Comparison of ENCODE assay signal across 1 cellular context in genomic region chr2:24021122-24021998, GRCh38.
TF ChIP-seq lines count a peak whose summit lies in the region.

No MANE protein-coding gene starts in this region.

TF ChIP-seq in GM12878, 131 proteins besides CTCF, POLR2A, EP300 and RAD21:
- TF ChIP-seq ZZZ3 (IDR thresholded peaks at IDR 0.05; ENCODE audit: control insufficient read depth, insufficient read length, low read depth), result no peak
- TF ChIP-seq, protein P1, sequence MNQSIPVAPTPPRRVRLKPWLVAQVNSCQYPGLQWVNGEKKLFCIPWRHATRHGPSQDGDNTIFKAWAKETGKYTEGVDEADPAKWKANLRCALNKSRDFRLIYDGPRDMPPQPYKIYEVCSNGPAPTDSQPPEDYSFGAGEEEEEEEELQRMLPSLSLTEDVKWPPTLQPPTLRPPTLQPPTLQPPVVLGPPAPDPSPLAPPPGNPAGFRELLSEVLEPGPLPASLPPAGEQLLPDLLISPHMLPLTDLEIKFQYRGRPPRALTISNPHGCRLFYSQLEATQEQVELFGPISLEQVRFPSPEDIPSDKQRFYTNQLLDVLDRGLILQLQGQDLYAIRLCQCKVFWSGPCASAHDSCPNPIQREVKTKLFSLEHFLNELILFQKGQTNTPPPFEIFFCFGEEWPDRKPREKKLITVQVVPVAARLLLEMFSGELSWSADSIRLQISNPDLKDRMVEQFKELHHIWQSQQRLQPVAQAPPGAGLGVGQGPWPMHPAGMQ (IDR thresholded peaks at IDR 0.05; ENCODE audit: borderline replicate concordance), result no peak
- TF ChIP-seq KAT2A (conservative IDR thresholded peaks at IDR 0.05; ENCODE audit: control insufficient read depth, low read depth, low read length), result no peak
- TF ChIP-seq PAX5 (IDR thresholded peaks at IDR 0.05; ENCODE audit: borderline replicate concordance, low read depth, low read length), result no peak
- TF ChIP-seq, protein P2, sequence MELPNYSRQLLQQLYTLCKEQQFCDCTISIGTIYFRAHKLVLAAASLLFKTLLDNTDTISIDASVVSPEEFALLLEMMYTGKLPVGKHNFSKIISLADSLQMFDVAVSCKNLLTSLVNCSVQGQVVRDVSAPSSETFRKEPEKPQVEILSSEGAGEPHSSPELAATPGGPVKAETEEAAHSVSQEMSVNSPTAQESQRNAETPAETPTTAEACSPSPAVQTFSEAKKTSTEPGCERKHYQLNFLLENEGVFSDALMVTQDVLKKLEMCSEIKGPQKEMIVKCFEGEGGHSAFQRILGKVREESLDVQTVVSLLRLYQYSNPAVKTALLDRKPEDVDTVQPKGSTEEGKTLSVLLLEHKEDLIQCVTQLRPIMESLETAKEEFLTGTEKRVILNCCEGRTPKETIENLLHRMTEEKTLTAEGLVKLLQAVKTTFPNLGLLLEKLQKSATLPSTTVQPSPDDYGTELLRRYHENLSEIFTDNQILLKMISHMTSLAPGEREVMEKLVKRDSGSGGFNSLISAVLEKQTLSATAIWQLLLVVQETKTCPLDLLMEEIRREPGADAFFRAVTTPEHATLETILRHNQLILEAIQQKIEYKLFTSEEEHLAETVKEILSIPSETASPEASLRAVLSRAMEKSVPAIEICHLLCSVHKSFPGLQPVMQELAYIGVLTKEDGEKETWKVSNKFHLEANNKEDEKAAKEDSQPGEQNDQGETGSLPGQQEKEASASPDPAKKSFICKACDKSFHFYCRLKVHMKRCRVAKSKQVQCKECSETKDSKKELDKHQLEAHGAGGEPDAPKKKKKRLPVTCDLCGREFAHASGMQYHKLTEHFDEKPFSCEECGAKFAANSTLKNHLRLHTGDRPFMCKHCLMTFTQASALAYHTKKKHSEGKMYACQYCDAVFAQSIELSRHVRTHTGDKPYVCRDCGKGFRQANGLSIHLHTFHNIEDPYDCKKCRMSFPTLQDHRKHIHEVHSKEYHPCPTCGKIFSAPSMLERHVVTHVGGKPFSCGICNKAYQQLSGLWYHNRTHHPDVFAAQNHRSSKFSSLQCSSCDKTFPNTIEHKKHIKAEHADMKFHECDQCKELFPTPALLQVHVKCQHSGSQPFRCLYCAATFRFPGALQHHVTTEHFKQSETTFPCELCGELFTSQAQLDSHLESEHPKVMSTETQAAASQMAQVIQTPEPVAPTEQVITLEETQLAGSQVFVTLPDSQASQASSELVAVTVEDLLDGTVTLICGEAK (IDR thresholded peaks at IDR 0.05; ENCODE audit: borderline replicate concordance), result no peak
- TF ChIP-seq JUND (IDR thresholded peaks at IDR 0.05; ENCODE audit: low read depth, low read length), result no peak
- TF ChIP-seq LARP7 (IDR thresholded peaks at IDR 0.05), result no peak
- no peak for TF ChIP-seq SMAD1 (IDR thresholded peaks at IDR 0.05; ENCODE audit: low read depth, partially characterized antibody)
- no peak for TF ChIP-seq IRF3 (IDR thresholded peaks at IDR 0.05)
- no peak for TF ChIP-seq PRDM15 (CRISPR knock-in tag; IDR thresholded peaks at IDR 0.05)
- TF ChIP-seq FOXK2 (IDR thresholded peaks at IDR 0.05), result no peak
- no peak for TF ChIP-seq RB1 (IDR thresholded peaks at IDR 0.05; ENCODE audit: borderline replicate concordance)
- no peak for TF ChIP-seq MEF2A (IDR thresholded peaks at IDR 0.05; ENCODE audit: insufficient read depth, low read depth, low read length)
- TF ChIP-seq, protein P3, sequence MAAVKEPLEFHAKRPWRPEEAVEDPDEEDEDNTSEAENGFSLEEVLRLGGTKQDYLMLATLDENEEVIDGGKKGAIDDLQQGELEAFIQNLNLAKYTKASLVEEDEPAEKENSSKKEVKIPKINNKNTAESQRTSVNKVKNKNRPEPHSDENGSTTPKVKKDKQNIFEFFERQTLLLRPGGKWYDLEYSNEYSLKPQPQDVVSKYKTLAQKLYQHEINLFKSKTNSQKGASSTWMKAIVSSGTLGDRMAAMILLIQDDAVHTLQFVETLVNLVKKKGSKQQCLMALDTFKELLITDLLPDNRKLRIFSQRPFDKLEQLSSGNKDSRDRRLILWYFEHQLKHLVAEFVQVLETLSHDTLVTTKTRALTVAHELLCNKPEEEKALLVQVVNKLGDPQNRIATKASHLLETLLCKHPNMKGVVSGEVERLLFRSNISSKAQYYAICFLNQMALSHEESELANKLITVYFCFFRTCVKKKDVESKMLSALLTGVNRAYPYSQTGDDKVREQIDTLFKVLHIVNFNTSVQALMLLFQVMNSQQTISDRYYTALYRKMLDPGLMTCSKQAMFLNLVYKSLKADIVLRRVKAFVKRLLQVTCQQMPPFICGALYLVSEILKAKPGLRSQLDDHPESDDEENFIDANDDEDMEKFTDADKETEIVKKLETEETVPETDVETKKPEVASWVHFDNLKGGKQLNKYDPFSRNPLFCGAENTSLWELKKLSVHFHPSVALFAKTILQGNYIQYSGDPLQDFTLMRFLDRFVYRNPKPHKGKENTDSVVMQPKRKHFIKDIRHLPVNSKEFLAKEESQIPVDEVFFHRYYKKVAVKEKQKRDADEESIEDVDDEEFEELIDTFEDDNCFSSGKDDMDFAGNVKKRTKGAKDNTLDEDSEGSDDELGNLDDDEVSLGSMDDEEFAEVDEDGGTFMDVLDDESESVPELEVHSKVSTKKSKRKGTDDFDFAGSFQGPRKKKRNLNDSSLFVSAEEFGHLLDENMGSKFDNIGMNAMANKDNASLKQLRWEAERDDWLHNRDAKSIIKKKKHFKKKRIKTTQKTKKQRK (IDR thresholded peaks at IDR 0.05; ENCODE audit: low read depth, low read length), result no peak
TF ChIP-seq in GM12878: peak in this region for 0.
